1 cellular context compared by ENCODE assay signal in the genomic region with DNA sequence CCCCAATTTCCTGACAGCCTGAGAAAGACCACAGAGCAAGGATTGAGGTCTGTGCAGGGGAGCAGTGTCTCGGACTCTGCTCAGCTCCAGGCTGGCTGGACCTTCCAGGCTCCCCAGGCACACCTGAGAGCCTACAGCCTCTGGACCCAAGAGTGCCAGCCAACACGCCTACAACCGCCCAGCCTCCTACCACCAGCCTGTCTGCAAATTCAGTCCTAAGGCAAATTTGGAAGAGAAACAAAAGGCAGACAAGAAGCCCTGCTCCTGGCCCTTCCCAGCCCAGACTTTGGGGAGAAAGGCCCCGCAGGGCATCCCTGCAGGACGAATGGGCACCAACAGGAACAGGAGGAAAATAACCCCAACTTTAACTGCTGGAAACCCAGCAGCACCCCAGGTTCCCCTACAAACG.
TF ChIP-seq lines count a peak whose summit lies in the region.

No MANE protein-coding gene starts in this region.

TF ChIP-seq in WTC11, 78 proteins besides CTCF, POLR2A, EP300 and RAD21 (continued from another document):
- TF ChIP-seq, protein P1, sequence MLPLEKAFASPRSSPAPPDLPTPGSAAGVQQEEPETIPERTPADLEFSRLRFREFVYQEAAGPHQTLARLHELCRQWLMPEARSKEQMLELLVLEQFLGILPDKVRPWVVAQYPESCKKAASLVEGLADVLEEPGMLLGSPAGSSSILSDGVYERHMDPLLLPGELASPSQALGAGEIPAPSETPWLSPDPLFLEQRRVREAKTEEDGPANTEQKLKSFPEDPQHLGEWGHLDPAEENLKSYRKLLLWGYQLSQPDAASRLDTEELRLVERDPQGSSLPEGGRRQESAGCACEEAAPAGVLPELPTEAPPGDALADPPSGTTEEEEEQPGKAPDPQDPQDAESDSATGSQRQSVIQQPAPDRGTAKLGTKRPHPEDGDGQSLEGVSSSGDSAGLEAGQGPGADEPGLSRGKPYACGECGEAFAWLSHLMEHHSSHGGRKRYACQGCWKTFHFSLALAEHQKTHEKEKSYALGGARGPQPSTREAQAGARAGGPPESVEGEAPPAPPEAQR (CRISPR knock-in tag; IDR thresholded peaks at IDR 0.05): no peak
- TF ChIP-seq, protein P2, sequence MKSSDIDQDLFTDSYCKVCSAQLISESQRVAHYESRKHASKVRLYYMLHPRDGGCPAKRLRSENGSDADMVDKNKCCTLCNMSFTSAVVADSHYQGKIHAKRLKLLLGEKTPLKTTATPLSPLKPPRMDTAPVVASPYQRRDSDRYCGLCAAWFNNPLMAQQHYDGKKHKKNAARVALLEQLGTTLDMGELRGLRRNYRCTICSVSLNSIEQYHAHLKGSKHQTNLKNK (CRISPR knock-in tag; IDR thresholded peaks at IDR 0.05): no peak
- no peak for TF ChIP-seq JUN (CRISPR knock-in tag; IDR thresholded peaks at IDR 0.05)
- no peak for TF ChIP-seq ELF4 (CRISPR knock-in tag; IDR thresholded peaks at IDR 0.05; ENCODE audit: low read depth)
- no peak for TF ChIP-seq JAZF1 (CRISPR knock-in tag; IDR thresholded peaks at IDR 0.05)
- TF ChIP-seq ZNF219 (CRISPR knock-in tag; IDR thresholded peaks at IDR 0.05; ENCODE audit: borderline replicate concordance): no peak
- TF ChIP-seq, protein P3, sequence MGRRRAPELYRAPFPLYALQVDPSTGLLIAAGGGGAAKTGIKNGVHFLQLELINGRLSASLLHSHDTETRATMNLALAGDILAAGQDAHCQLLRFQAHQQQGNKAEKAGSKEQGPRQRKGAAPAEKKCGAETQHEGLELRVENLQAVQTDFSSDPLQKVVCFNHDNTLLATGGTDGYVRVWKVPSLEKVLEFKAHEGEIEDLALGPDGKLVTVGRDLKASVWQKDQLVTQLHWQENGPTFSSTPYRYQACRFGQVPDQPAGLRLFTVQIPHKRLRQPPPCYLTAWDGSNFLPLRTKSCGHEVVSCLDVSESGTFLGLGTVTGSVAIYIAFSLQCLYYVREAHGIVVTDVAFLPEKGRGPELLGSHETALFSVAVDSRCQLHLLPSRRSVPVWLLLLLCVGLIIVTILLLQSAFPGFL (CRISPR knock-in tag; IDR thresholded peaks at IDR 0.05; ENCODE audit: borderline replicate concordance): no peak
- no peak for TF ChIP-seq MYBL2 (CRISPR knock-in tag; IDR thresholded peaks at IDR 0.05)
- TF ChIP-seq, protein P4, sequence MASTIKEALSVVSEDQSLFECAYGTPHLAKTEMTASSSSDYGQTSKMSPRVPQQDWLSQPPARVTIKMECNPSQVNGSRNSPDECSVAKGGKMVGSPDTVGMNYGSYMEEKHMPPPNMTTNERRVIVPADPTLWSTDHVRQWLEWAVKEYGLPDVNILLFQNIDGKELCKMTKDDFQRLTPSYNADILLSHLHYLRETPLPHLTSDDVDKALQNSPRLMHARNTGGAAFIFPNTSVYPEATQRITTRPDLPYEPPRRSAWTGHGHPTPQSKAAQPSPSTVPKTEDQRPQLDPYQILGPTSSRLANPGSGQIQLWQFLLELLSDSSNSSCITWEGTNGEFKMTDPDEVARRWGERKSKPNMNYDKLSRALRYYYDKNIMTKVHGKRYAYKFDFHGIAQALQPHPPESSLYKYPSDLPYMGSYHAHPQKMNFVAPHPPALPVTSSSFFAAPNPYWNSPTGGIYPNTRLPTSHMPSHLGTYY (CRISPR knock-in tag; IDR thresholded peaks at IDR 0.05): no peak
